Comparison of ENCODE assay signal across 20 cellular contexts in genomic region chr2:173086518-173087213, GRCh38. TPM values are rescaled to one million over a fixed set of nuclear protein-coding genes. Genes with fewer than 3 reads are reported as not detected.
DNase-seq lines count a peak whose midpoint lies in the region; ATAC-seq, FAIRE-seq and TF ChIP-seq lines count a peak whose summit lies in the region.
"Had no signal": no experiment of that assay in that cellular context is flagged by ENCODE, and none has a peak within 500 bp of the region (broad histone marks: within the 10 kb centered on the region; RNA-seq: fewer than 3 reads in every experiment).

No MANE protein-coding gene starts in this region.

- intact Hi-C loops in vagina (cut with DNase I): no loop called here

- H3K27ac ChIP-seq in fibroblast of lung (ENCODE audit: insufficient read depth, low read length): peak overlapping the region; percentile 87
- H3K27ac ChIP-seq in vagina: peak overlapping the region; percentile 65
- no peak overlapping the region for H3K27ac ChIP-seq in small intestine (ENCODE audit: low read depth in 1 of 2, low read length in 1 of 2)
- no peak overlapping the region for H3K27ac ChIP-seq in Karpas-422 (ENCODE audit: low read length)

- H3K9me3 Mint-ChIP-seq in osteocyte (ENCODE audit: unreplicated experiment): peaks cover 7% of the 10 kb centered on the region
- H3K9me3 Mint-ChIP-seq: activated CD4-positive, alpha-beta memory T cell treated with anti-CD3 and anti-CD28 coated beads, Interleukin-2, amount 10 ng/mL, durations not matched to agents 7 days and 5 days had no signal

- H3K4me3 ChIP-seq in fibroblast of lung (replicated peaks in 1 of 4; ENCODE audit: control extremely low read depth in 1 of 4, insufficient read depth in 1 of 4, low read depth in 3 of 4, low read length in 4 of 4): peak overlapping the region in 1 of 4 experiments; percentile 23
- no peak overlapping the region for H3K4me3 ChIP-seq in vagina
- H3K4me3 ChIP-seq in small intestine (ENCODE audit: low read depth in 1 of 2, low read length in 2 of 2): no peak overlapping the region
- no peak overlapping the region for H3K4me3 ChIP-seq in Karpas-422 (ENCODE audit: low read length)
- H3K4me3 ChIP-seq: GM12878, Peyer's patch had no signal

- WGBS in small intestine, 3 donors: 78 to 96% (median 88%) methylated on average over 2 of the region's 2 CpGs

- H3K27me3 Mint-ChIP-seq in osteocyte (ENCODE audit: unreplicated experiment): no peaks in the 10 kb centered on the region

- H3K4me1 ChIP-seq in fibroblast of lung (ENCODE audit: control insufficient read depth, extremely low read depth, insufficient read depth, low read length) (peaks cover 21% of the 10 kb centered on the region), vagina (peaks cover 67% of the 10 kb centered on the region), small intestine (ENCODE audit: control insufficient read depth in 2 of 2, insufficient read depth in 1 of 2, low read depth in 1 of 2, low read length in 1 of 2) (no peaks in the 10 kb centered on the region), Karpas-422 (ENCODE audit: low read length) (no peaks in the 10 kb centered on the region)
- H3K4me1 ChIP-seq: Peyer's patch had no signal

- H3K9ac ChIP-seq in fibroblast of lung (ENCODE audit: insufficient read depth, low read length) (peak overlapping the region; percentile 48), Karpas-422 (ENCODE audit: low read length) (no peak overlapping the region)

- H3K9me2 ChIP-seq in Karpas-422 (replicated peaks; ENCODE audit: insufficient read depth, low read length): no peaks in the 10 kb centered on the region

- TF ChIP-seq POLR2A in vagina (IDR thresholded peaks at IDR 0.05): no peak

- peaks cover 9% of the 10 kb centered on the region for H3K36me3 Mint-ChIP-seq in osteocyte (ENCODE audit: unreplicated experiment)

- peaks cover 51% of the 10 kb centered on the region for H3K79me2 ChIP-seq in fibroblast of lung (ENCODE audit: control insufficient read depth, insufficient read depth, low read length)
- H3K79me2 ChIP-seq in Karpas-422 (ENCODE audit: low read length): no peaks in the 10 kb centered on the region

- no peak overlapping the region for H2AFZ ChIP-seq in fibroblast of lung (ENCODE audit: low read length)
- no peak overlapping the region for H2AFZ ChIP-seq in Karpas-422 (ENCODE audit: low read length)

- H3K27ac Mint-ChIP-seq in osteocyte (ENCODE audit: unreplicated experiment): peak overlapping the region; percentile 52
- H3K27ac Mint-ChIP-seq: activated CD4-positive, alpha-beta memory T cell treated with anti-CD3 and anti-CD28 coated beads, Interleukin-2, amount 10 ng/mL, durations not matched to agents 7 days and 5 days had no signal

- H3K4me1 Mint-ChIP-seq in osteocyte (ENCODE audit: unreplicated experiment): peaks cover 41% of the 10 kb centered on the region
- H3K4me1 Mint-ChIP-seq: activated CD4-positive, alpha-beta memory T cell treated with anti-CD3 and anti-CD28 coated beads, Interleukin-2, amount 10 ng/mL, durations not matched to agents 7 days and 5 days had no signal

- no peaks in the 10 kb centered on the region for H3K9me3 ChIP-seq in fibroblast of lung (ENCODE audit: control insufficient read depth, insufficient read depth, low read depth, low read length)
- H3K9me3 ChIP-seq in vagina: no peaks in the 10 kb centered on the region
- H3K9me3 ChIP-seq in small intestine (ENCODE audit: control insufficient read depth, low read depth): no peaks in the 10 kb centered on the region
- no peaks in the 10 kb centered on the region for H3K9me3 ChIP-seq in Karpas-422 (ENCODE audit: low read length)
- H3K9me3 ChIP-seq: Peyer's patch had no signal

- no peak overlapping the region for H3K4me3 Mint-ChIP-seq in osteocyte (ENCODE audit: unreplicated experiment)
- H3K4me3 Mint-ChIP-seq: activated CD4-positive, alpha-beta memory T cell treated with anti-CD3 and anti-CD28 coated beads, Interleukin-2, amount 10 ng/mL, durations not matched to agents 7 days and 5 days had no signal

- no peak for ATAC-seq in GM21825 (IDR thresholded peaks at IDR 0.05; ENCODE audit: unreplicated experiment)
- ATAC-seq: GM12878; stimulated activated naive CD8-positive, alpha-beta T cell treated with anti-CD3 and anti-CD28 coated beads, Interleukin-15, Interleukin-2, amounts not matched to agents 100 U/mL and 50 U/mL, for 24 hours had no signal

- no peaks in the 10 kb centered on the region for H3K36me3 ChIP-seq in fibroblast of lung (ENCODE audit: control insufficient read depth, insufficient read depth, low read length)
- H3K36me3 ChIP-seq in vagina: no peaks in the 10 kb centered on the region
- no peaks in the 10 kb centered on the region for H3K36me3 ChIP-seq in small intestine (ENCODE audit: control insufficient read depth in 2 of 2, insufficient read depth in 2 of 2, low read length in 2 of 2)
- H3K36me3 ChIP-seq in Karpas-422 (ENCODE audit: insufficient read depth, low read length): no peaks in the 10 kb centered on the region
- H3K36me3 ChIP-seq: Peyer's patch had no signal

- H4K20me1 ChIP-seq in fibroblast of lung (ENCODE audit: control insufficient read depth, extremely low read depth, insufficient read depth, low read length): no peaks in the 10 kb centered on the region
- no peaks in the 10 kb centered on the region for H4K20me1 ChIP-seq in Karpas-422 (ENCODE audit: insufficient read depth, low read depth, low read length)

- no peak for TF ChIP-seq CTCF in fibroblast of lung (conservative IDR thresholded peaks at IDR 0.05 in 1 of 2, IDR thresholded peaks at IDR 0.05 in 1 of 2; ENCODE audit: low read depth in 1 of 2, low read length in 2 of 2)
- no peak for TF ChIP-seq CTCF in osteocyte (IDR thresholded peaks at IDR 0.05)
- no peak for TF ChIP-seq CTCF in vagina (IDR thresholded peaks at IDR 0.05)

- peak; percentile 15 for DNase-seq in NCI-H82 (lab: John Stamatoyannopoulos, UW)
- no peak for DNase-seq in NCI-H82 treated with DMSO at 0.1 percent for 48 hours (lab: John Stamatoyannopoulos, UW; ENCODE audit: unreplicated experiment)
- DNase-seq in fibroblast of lung (ENCODE audit: low read depth in 2 of 2): peak in 1 of 2 donors; percentile 55
- DNase-seq in osteocyte (ENCODE audit: extremely low spot score, unreplicated experiment): no peak
- no peak for DNase-seq in vagina (ENCODE audit: extremely low spot score in 2 of 2)
- no peak for DNase-seq in small intestine
- DNase-seq in Karpas-422: no peak
- DNase-seq: activated CD4-positive, alpha-beta memory T cell treated with anti-CD3 and anti-CD28 coated beads, Interleukin-2, amount 10 ng/mL, durations not matched to agents 7 days and 5 days; activated naive CD4-positive, alpha-beta T cell treated with Interleukin-2 at 50 U/mL for 16 hours; GOT3; NCI-H1048; NCI-H446; nucleus accumbens; Peyer's patch; stimulated activated CD4-positive, alpha-beta T cell treated with anti-CD3 and anti-CD28 coated beads, Interleukin-4, amount 100 ng/mL, for 1 hour; stimulated activated naive CD8-positive, alpha-beta T cell treated with anti-CD3 and anti-CD28 coated beads, Interleukin-15, Interleukin-2, amounts not matched to agents 100 U/mL and 50 U/mL, for 24 hours had no signal

- H3K27me3 ChIP-seq in fibroblast of lung (ENCODE audit: control insufficient read depth, insufficient read depth, low read length): no peaks in the 10 kb centered on the region
- H3K27me3 ChIP-seq in vagina: no peaks in the 10 kb centered on the region
- H3K27me3 ChIP-seq in small intestine (ENCODE audit: control insufficient read depth in 2 of 2, insufficient read depth in 2 of 2, low read length in 2 of 2): no peaks in the 10 kb centered on the region
- no peaks in the 10 kb centered on the region for H3K27me3 ChIP-seq in Karpas-422 (ENCODE audit: low read length)
- H3K27me3 ChIP-seq: Peyer's patch had no signal

- peak overlapping the region; percentile 82 for H3K4me2 ChIP-seq in fibroblast of lung (ENCODE audit: extremely low read depth, insufficient read depth, low read length)
- no peak overlapping the region for H3K4me2 ChIP-seq in Karpas-422 (ENCODE audit: low read depth, low read length, poor library complexity, severe bottlenecking)

- FAIRE-seq in small intestine (lab: Jason Lieb, UNC): no peak
- FAIRE-seq: A204.1, D721Med, GM12878 had no signal

RNA-seq across cellular contexts. Expression of gene MAP3K20, which starts 11.0 kb away (rescaled TPM):
- total RNA-seq in fibroblast of lung (120 and 138 TPM in 2 replicates), osteocyte (56.4 and 57.4 TPM in 2 replicates), vagina (59.4 TPM)
- polyA plus RNA-seq in fibroblast of lung (59.3 and 105 TPM in 2 replicates), small intestine (10 to 100 TPM in 1 of 3 donors, 1 to 10 TPM in 2; 2.0 to 21.9 (median 5.1) TPM)
- polyA plus RNA-seq in fibroblast of lung (2012): 37.0 and 69.9 TPM in 2 replicates
- 11.8 and 28.4 TPM in 2 replicates for polyA minus RNA-seq in fibroblast of lung (ENCODE audit: low replicate concordance)
- 0.34 and 1.2 TPM in 2 replicates for total RNA-seq in Karpas-422 (2014; rRNA removed; shearing (Covaris generic); ENCODE audit: low replicate concordance)

Comparison
In these comparisons a context has a peak if more than half of its experiments do, and no peak if none do; other contexts are left out.
1. H3K27ac ChIP-seq: peak in fibroblast of lung (single experiment) and vagina (single experiment); none in small intestine (0 of 2) and Karpas-422 (single experiment).
2. RNA of gene MAP3K20, which starts 11.0 kb away (total RNA-seq): 120 to 138 TPM in fibroblast of lung, 59.4 TPM in vagina (single experiment) and 56.4 to 57.4 TPM in osteocyte; 0.34 to 1.2 TPM in Karpas-422; every median in the first group is over 10 times any median in the second.